In genomic region chr13:23372264-23372905, GRCh38 we compare ENCODE assay signal across 8 cellular contexts.
DNase-seq lines count a peak whose midpoint lies in the region; ATAC-seq and TF ChIP-seq lines count a peak whose summit lies in the region.

No MANE protein-coding gene starts in this region.

- H2BK5ac ChIP-seq in H9 (ENCODE audit: insufficient read length, low read length), result no peak overlapping the region

- H3K4ac ChIP-seq in H9 (ENCODE audit: low read depth, low read length), result no peak overlapping the region

- intact Hi-C loops in activated CD4-positive, alpha-beta memory T cell treated with anti-CD3 and anti-CD28 coated beads for 36 hours (cut with micrococcal nuclease), result loop anchor here (10.0 kb wide), 2 partner anchors 422 to 1768 kb away; partner anchors contain the start of gene MICU2

- no peak overlapping the region for H2BK120ac ChIP-seq in H9 (ENCODE audit: low read depth, low read length, poor library complexity, severe bottlenecking)

- no peak overlapping the region for H2AK5ac ChIP-seq in H9 (ENCODE audit: insufficient read length, low read length)

- DNase-seq in activated CD4-positive, alpha-beta memory T cell treated with anti-CD3 and anti-CD28 coated beads for 36 hours, result no peak
- DNase-seq in activated CD4-positive, alpha-beta memory T cell treated with anti-CD3 and anti-CD28 coated beads, Interleukin-2, amount 10 ng/mL, durations not matched to agents 7 days and 5 days, result no peak
- peak; percentile 33 for DNase-seq in NB4 (ENCODE audit: low read depth)
- peak; percentile 81 for DNase-seq in amniotic epithelial cell (ENCODE audit: low read depth)
- no peak for DNase-seq in WTC11 (ENCODE audit: low spot score)
- DNase-seq in H9, result no peak

- H2BK20ac ChIP-seq in H9 (ENCODE audit: low read depth, low read length, poor library complexity, severe bottlenecking), result no peak overlapping the region

- H3K36me3 ChIP-seq in skeletal muscle satellite cell (ENCODE audit: insufficient read depth, low read length), result peaks cover 44% of the 10 kb centered on the region

- H2BK15ac ChIP-seq in H9 (ENCODE audit: low read depth, low read length), result no peak overlapping the region

- no peaks in the 10 kb centered on the region for H3K9me3 ChIP-seq in skeletal muscle satellite cell (replicated peaks; ENCODE audit: low read length)
- H3K9me3 ChIP-seq in H9 (ENCODE audit: control insufficient read depth, low read depth, low read length), result no peaks in the 10 kb centered on the region

- H3K14ac ChIP-seq in H9 (ENCODE audit: insufficient read depth, low read length), result no peak overlapping the region

- H4K5ac ChIP-seq in H9 (ENCODE audit: insufficient read length, low read depth, low read length), result no peak overlapping the region

- no peak overlapping the region for H3K27ac ChIP-seq in H9 (ENCODE audit: insufficient read length, low read depth, low read length)

- H3K4me1 ChIP-seq in skeletal muscle satellite cell (ENCODE audit: control insufficient read depth, insufficient read depth, low read length), result peaks cover 42% of the 10 kb centered on the region
- no peaks in the 10 kb centered on the region for H3K4me1 ChIP-seq in H9 (ENCODE audit: insufficient read depth, low read length)

- no peak overlapping the region for H3K27ac Mint-ChIP-seq in activated CD4-positive, alpha-beta memory T cell treated with anti-CD3 and anti-CD28 coated beads for 36 hours
- H3K27ac Mint-ChIP-seq in activated CD4-positive, alpha-beta memory T cell treated with anti-CD3 and anti-CD28 coated beads, Interleukin-2, amount 10 ng/mL, durations not matched to agents 7 days and 5 days, result no peak overlapping the region
- no peak overlapping the region for H3K27ac Mint-ChIP-seq in WTC11
- no peak overlapping the region for H3K27ac Mint-ChIP-seq in H9

- WGBS in H9 (ENCODE audit: extremely low coverage, insufficient read length, low lambda C conversion rate), result no CpG with 5 or more reads among the region's 5 CpGs

- TF ChIP-seq POLR2A in NB4 (IDR thresholded peaks at IDR 0.05; ENCODE audit: extremely low read depth, insufficient read length), result no peak

- peak overlapping the region; percentile 21 for H3K4me3 Mint-ChIP-seq in activated CD4-positive, alpha-beta memory T cell treated with anti-CD3 and anti-CD28 coated beads for 36 hours
- H3K4me3 Mint-ChIP-seq in activated CD4-positive, alpha-beta memory T cell treated with anti-CD3 and anti-CD28 coated beads, Interleukin-2, amount 10 ng/mL, durations not matched to agents 7 days and 5 days, result no peak overlapping the region
- H3K4me3 Mint-ChIP-seq in WTC11, result no peak overlapping the region
- H3K4me3 Mint-ChIP-seq in H9, result no peak overlapping the region

- H3K9ac ChIP-seq in skeletal muscle satellite cell (ENCODE audit: low read depth, low read length) (no peak overlapping the region), H9 (ENCODE audit: extremely low read depth, insufficient read length, low read length) (no peak overlapping the region)

- H3K36me3 Mint-ChIP-seq in activated CD4-positive, alpha-beta memory T cell treated with anti-CD3 and anti-CD28 coated beads for 36 hours, result peaks cover 42% of the 10 kb centered on the region
- peaks cover 49% of the 10 kb centered on the region for H3K36me3 Mint-ChIP-seq in activated CD4-positive, alpha-beta memory T cell treated with anti-CD3 and anti-CD28 coated beads, Interleukin-2, amount 10 ng/mL, durations not matched to agents 7 days and 5 days (ENCODE audit: low read depth)
- H3K36me3 Mint-ChIP-seq in WTC11, result peaks cover 32% of the 10 kb centered on the region
- H3K36me3 Mint-ChIP-seq in H9 (ENCODE audit: insufficient read depth in 1 of 3, low read depth in 3 of 3), result peaks cover 26 to 49% (median 48%) of the 10 kb centered on the region in 3 experiments

- no peaks in the 10 kb centered on the region for H3K9me3 Mint-ChIP-seq in activated CD4-positive, alpha-beta memory T cell treated with anti-CD3 and anti-CD28 coated beads for 36 hours
- no peaks in the 10 kb centered on the region for H3K9me3 Mint-ChIP-seq in activated CD4-positive, alpha-beta memory T cell treated with anti-CD3 and anti-CD28 coated beads, Interleukin-2, amount 10 ng/mL, durations not matched to agents 7 days and 5 days
- H3K9me3 Mint-ChIP-seq in WTC11, result no peaks in the 10 kb centered on the region
- no peaks in the 10 kb centered on the region for H3K9me3 Mint-ChIP-seq in H9

- no peaks in the 10 kb centered on the region for H3K27me3 ChIP-seq in skeletal muscle satellite cell (ENCODE audit: control insufficient read depth, insufficient read depth, low read length)
- no peaks in the 10 kb centered on the region for H3K27me3 ChIP-seq in H9 (ENCODE audit: insufficient read depth, low read length)

- H3K18ac ChIP-seq in H9 (ENCODE audit: insufficient read length, low read depth, low read length), result no peak overlapping the region

- H3K79me2 ChIP-seq in H9 (ENCODE audit: insufficient read depth, low read length), result peaks cover 3% of the 10 kb centered on the region; the same call in 1 of the 2 replicates

- no peak overlapping the region for H4K8ac ChIP-seq in H9 (replicated peaks; ENCODE audit: insufficient read length, low read depth, low read length)

- no peaks in the 10 kb centered on the region for H4K20me1 ChIP-seq in H9 (ENCODE audit: control insufficient read depth, insufficient read depth, insufficient read length)

- ATAC-seq in WTC11 (no peak), HG02759 (IDR thresholded peaks at IDR 0.05; ENCODE audit: unreplicated experiment) (no peak)

- H3K23me2 ChIP-seq in H9 (ENCODE audit: insufficient read length, low read depth, low read length, poor library complexity, severe bottlenecking), result no peaks in the 10 kb centered on the region

- H3K4me2 ChIP-seq in skeletal muscle satellite cell (ENCODE audit: low read length), result peak overlapping the region; percentile 81
- H3K4me2 ChIP-seq in H9 (ENCODE audit: insufficient read depth, insufficient read length, low read length), result no peak overlapping the region

- H4K91ac ChIP-seq in H9 (ENCODE audit: insufficient read length, low read depth, low read length), result no peak overlapping the region

- no peak overlapping the region for H2BK12ac ChIP-seq in H9 (ENCODE audit: insufficient read length, low read depth, low read length)

- H3K27me3 Mint-ChIP-seq in activated CD4-positive, alpha-beta memory T cell treated with anti-CD3 and anti-CD28 coated beads for 36 hours, result no peaks in the 10 kb centered on the region
- peaks cover 3% of the 10 kb centered on the region for H3K27me3 Mint-ChIP-seq in activated CD4-positive, alpha-beta memory T cell treated with anti-CD3 and anti-CD28 coated beads, Interleukin-2, amount 10 ng/mL, durations not matched to agents 7 days and 5 days
- H3K27me3 Mint-ChIP-seq in WTC11 (ENCODE audit: low read depth) (no peaks in the 10 kb centered on the region), H9 (ENCODE audit: low read depth) (no peaks in the 10 kb centered on the region; the same call in 1 of the 2 replicates)

- no peak overlapping the region for H3T11ph ChIP-seq in H9 (ENCODE audit: low read length)

- CTCF ChIA-PET in activated CD4-positive, alpha-beta memory T cell treated with anti-CD3 and anti-CD28 coated beads for 36 hours (lab: Charles Lee), result no interaction called here
- CTCF ChIA-PET in activated CD4-positive, alpha-beta memory T cell treated with anti-CD3 and anti-CD28 coated beads, Interleukin-2, amount 10 ng/mL, durations not matched to agents 7 days and 5 days (lab: Charles Lee), result no interaction called here
- CTCF ChIA-PET in WTC11 (lab: Charles Lee), result no interaction called here

- POLR2A ChIA-PET in activated CD4-positive, alpha-beta memory T cell treated with anti-CD3 and anti-CD28 coated beads for 36 hours (lab: Charles Lee), result no interaction called here
- POLR2A ChIA-PET in activated CD4-positive, alpha-beta memory T cell treated with anti-CD3 and anti-CD28 coated beads, Interleukin-2, amount 10 ng/mL, durations not matched to agents 7 days and 5 days (lab: Charles Lee), result interaction anchor here (1.2 kb wide), 1 partner anchor 14 kb away, joined by 4 read pairs; no protein-coding TSS in a partner anchor
- POLR2A ChIA-PET in WTC11 (lab: Charles Lee), result no interaction called here

- no peak overlapping the region for H3K23ac ChIP-seq in H9 (ENCODE audit: insufficient read length, low read depth, low read length)

- H3K4me1 Mint-ChIP-seq in activated CD4-positive, alpha-beta memory T cell treated with anti-CD3 and anti-CD28 coated beads for 36 hours (ENCODE audit: low read depth), result peaks cover 40% of the 10 kb centered on the region
- peaks cover 40% of the 10 kb centered on the region for H3K4me1 Mint-ChIP-seq in activated CD4-positive, alpha-beta memory T cell treated with anti-CD3 and anti-CD28 coated beads, Interleukin-2, amount 10 ng/mL, durations not matched to agents 7 days and 5 days
- H3K4me1 Mint-ChIP-seq in WTC11, result peaks cover 17% of the 10 kb centered on the region
- H3K4me1 Mint-ChIP-seq in H9, result peaks cover 13 to 17% of the 10 kb centered on the region in 2 experiments

- H3K56ac ChIP-seq in H9 (ENCODE audit: insufficient read length, low read depth, low read length), result no peak overlapping the region

- no peak overlapping the region for H2AFZ ChIP-seq in H9 (ENCODE audit: low read length)

- no peak for TF ChIP-seq CTCF in NB4 (IDR thresholded peaks at IDR 0.05; ENCODE audit: low read depth, low read length)
- TF ChIP-seq CTCF in WTC11 (IDR thresholded peaks at IDR 0.05), result no peak
- no peak for TF ChIP-seq CTCF in H9 (conservative IDR thresholded peaks at IDR 0.05)

- peak overlapping the region; percentile 8 for H3K4me3 ChIP-seq in NB4 (ENCODE audit: low read depth, low read length)
- peak overlapping the region; percentile 87 for H3K4me3 ChIP-seq in skeletal muscle satellite cell (ENCODE audit: low read length)

- peaks cover 8% of the 10 kb centered on the region for H3K79me1 ChIP-seq in H9 (ENCODE audit: insufficient read depth, low read depth, low read length, poor library complexity, severe bottlenecking)

TF ChIP-seq in WTC11, 78 proteins besides CTCF, POLR2A, EP300 and RAD21 (continues in another document):
- TF ChIP-seq IRF2 (CRISPR knock-in tag; IDR thresholded peaks at IDR 0.05; ENCODE audit: borderline replicate concordance, low read depth), result no peak
- TF ChIP-seq, protein P1, sequence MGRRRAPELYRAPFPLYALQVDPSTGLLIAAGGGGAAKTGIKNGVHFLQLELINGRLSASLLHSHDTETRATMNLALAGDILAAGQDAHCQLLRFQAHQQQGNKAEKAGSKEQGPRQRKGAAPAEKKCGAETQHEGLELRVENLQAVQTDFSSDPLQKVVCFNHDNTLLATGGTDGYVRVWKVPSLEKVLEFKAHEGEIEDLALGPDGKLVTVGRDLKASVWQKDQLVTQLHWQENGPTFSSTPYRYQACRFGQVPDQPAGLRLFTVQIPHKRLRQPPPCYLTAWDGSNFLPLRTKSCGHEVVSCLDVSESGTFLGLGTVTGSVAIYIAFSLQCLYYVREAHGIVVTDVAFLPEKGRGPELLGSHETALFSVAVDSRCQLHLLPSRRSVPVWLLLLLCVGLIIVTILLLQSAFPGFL (CRISPR knock-in tag; IDR thresholded peaks at IDR 0.05; ENCODE audit: borderline replicate concordance), result no peak

Comparison
In these comparisons a context has a peak if more than half of its experiments do, and no peak if none do; other contexts are left out.
1. DNase-seq: peak in NB4 (single experiment) and amniotic epithelial cell (single experiment); none in activated CD4-positive, alpha-beta memory T cell treated with anti-CD3 and anti-CD28 coated beads for 36 hours (single experiment), activated CD4-positive, alpha-beta memory T cell treated with anti-CD3 and anti-CD28 coated beads, Interleukin-2, amount 10 ng/mL, durations not matched to agents 7 days and 5 days (single experiment), WTC11 (single experiment) and H9 (single experiment).